Comparison of ENCODE assay signal across 1 cellular context in genomic region chr22:29748248-29748893, GRCh38.
TF ChIP-seq lines count a peak whose summit lies in the region.

No MANE protein-coding gene starts in this region.

TF ChIP-seq in IMR-90, 13 proteins besides CTCF, POLR2A, EP300 and RAD21:
- TF ChIP-seq NFE2L2 (IDR thresholded peaks at IDR 0.05; ENCODE audit: low read depth, low read length) (no peak), MAZ (IDR thresholded peaks at IDR 0.05; ENCODE audit: borderline replicate concordance, low read depth, low read length) (no peak), FOS (IDR thresholded peaks at IDR 0.05; ENCODE audit: low read depth, low read length) (no peak), ELK1 (IDR thresholded peaks at IDR 0.05; ENCODE audit: borderline replicate concordance, low read depth, low read length) (no peak), MXI1 (IDR thresholded peaks at IDR 0.05; ENCODE audit: borderline replicate concordance, low read depth, low read length) (no peak), SMC3 (IDR thresholded peaks at IDR 0.05; ENCODE audit: low read depth, low read length) (no peak)
